8 cellular contexts compared by ENCODE assay signal in the genomic region with DNA sequence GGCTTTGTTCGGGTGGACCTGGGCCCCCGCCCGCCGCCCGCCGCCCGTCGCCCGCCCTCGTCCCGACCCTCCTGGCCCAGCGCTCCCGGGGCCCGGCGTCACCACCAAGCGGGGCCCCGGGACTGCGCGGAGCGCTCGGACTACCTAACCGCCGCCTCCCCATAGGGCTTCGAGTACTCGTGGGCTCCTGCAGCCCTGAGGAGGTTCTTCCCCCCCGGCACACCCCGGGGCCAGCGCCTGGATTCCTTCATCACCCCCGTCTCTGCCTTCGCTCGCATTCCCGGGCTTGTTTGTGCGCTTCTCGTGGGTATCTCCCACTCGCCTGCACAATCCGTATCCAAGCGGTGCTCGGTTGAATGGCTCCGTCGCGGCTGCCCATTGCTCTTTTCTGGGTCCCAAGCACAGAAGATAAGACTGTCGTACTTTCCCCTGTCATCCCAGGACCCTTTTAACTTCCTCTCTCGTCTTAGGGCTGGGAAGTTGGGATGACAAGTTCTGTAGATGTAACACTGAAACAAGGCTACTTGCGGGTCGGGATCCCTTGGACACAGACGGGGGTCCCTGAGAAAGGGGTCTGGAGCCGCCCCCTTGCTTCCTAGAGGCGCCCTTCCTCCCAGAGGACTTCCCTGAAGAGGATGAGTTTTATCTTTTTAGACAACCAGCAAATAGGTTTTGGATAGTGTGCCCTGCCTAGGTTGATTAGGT. TPM values are rescaled to one million over a fixed set of nuclear protein-coding genes. Genes with fewer than 3 reads are reported as not detected.
DNase-seq lines count a peak whose midpoint lies in the region; ATAC-seq, FAIRE-seq and TF ChIP-seq lines count a peak whose summit lies in the region.

No MANE protein-coding gene starts in this region.

- peaks cover 13% of the 10 kb centered on the region for H3K36me3 Mint-ChIP-seq in T-helper 2 cell treated with Interferon-gamma antibody and Interleukin-4, amounts not matched to agents 5 μg/mL and 100 μg/mL, for 36 hours (ENCODE audit: low read depth)

- peaks cover 5% of the 10 kb centered on the region for H3K23me2 ChIP-seq in H1 (ENCODE audit: low read depth, low read length)

- peaks cover 12% of the 10 kb centered on the region for H3K4me1 Mint-ChIP-seq in T-helper 2 cell treated with Interferon-gamma antibody and Interleukin-4, amounts not matched to agents 5 μg/mL and 100 μg/mL, for 36 hours (ENCODE audit: low read depth)

- H3K4me3 Mint-ChIP-seq in T-helper 2 cell treated with Interferon-gamma antibody and Interleukin-4, amounts not matched to agents 5 μg/mL and 100 μg/mL, for 36 hours: peak overlapping the region; percentile 98

- 1% methylated on average over 28 of the region's 48 CpGs; no CpG with 5 or more reads in 1 of the 2 experiments for WGBS in H1 (ENCODE audit: extremely low coverage in 1 of 2, insufficient coverage in 1 of 2, insufficient read length in 1 of 2, insufficient replicate concordance in 2 of 2, low coverage in 1 of 2, low lambda C conversion rate in 2 of 2, missing lambda C conversion rate in 1 of 2), 2 experiments
- no CpG with 5 or more reads among the region's 48 CpGs for WGBS in mesendoderm (ENCODE audit: extremely low coverage, insufficient coverage, low lambda C conversion rate)
- 0% methylated on average over 30 to 36 of the region's 48 CpGs for WGBS in tibial nerve, 2 donors

- no peak for TF ChIP-seq RAD21 in H1 (IDR thresholded peaks at IDR 0.05 in 1 of 2, conservative IDR thresholded peaks at IDR 0.05 in 1 of 2; ENCODE audit: low read depth in 2 of 2, low read length in 2 of 2)

- H3K56ac ChIP-seq in H1 (replicated peaks; ENCODE audit: insufficient read length, low read depth, low read length): peak overlapping the region; percentile 64
- peak overlapping the region; percentile 95 for H3K56ac ChIP-seq in mesendoderm (ENCODE audit: low read length)

- no peak overlapping the region for H3K23ac ChIP-seq in H1 (ENCODE audit: insufficient read length)
- H3K23ac ChIP-seq in mesendoderm (ENCODE audit: low read length): no peak overlapping the region

- H2BK15ac ChIP-seq in H1 (ENCODE audit: low read length) (no peak overlapping the region), mesendoderm (replicated peaks; ENCODE audit: low read depth) (no peak overlapping the region)

- TF ChIP-seq CTCF in H1 (IDR thresholded peaks at IDR 0.05; ENCODE audit: control extremely low read depth in 1 of 3, insufficient read depth in 1 of 3, low read depth in 1 of 3, low read length in 3 of 3) (no peak), tibial nerve (IDR thresholded peaks at IDR 0.05) (no peak)

- peak overlapping the region; percentile 82; the same call in 1 of the 2 replicates for H2AFZ ChIP-seq in H1 (ENCODE audit: low read length)

- peaks cover 1 to 2% of the 10 kb centered on the region in 2 experiments for H4K20me1 ChIP-seq in H1 (replicated peaks in 1 of 2; ENCODE audit: control insufficient read depth in 1 of 2, insufficient read depth in 2 of 2, low read length in 2 of 2)

- H3K27ac Mint-ChIP-seq in T-helper 2 cell treated with Interferon-gamma antibody and Interleukin-4, amounts not matched to agents 5 μg/mL and 100 μg/mL, for 36 hours: peak overlapping the region; percentile 92

- H3K4me1 ChIP-seq in H1 (replicated peaks in 1 of 4; ENCODE audit: control insufficient read depth in 3 of 4, insufficient read depth in 4 of 4, low read length in 3 of 4) (peaks cover 0 to 7% (median 2%) of the 10 kb centered on the region in 4 experiments; a peak in 3 of 7 replicates), mesendoderm (ENCODE audit: control insufficient read depth, low read depth, low read length) (no peaks in the 10 kb centered on the region), tibial nerve (peaks cover 0 to 22% (median 2%) of the 10 kb centered on the region in 4 donors)

- ATAC-seq in GM19452 (IDR thresholded peaks at IDR 0.05; ENCODE audit: unreplicated experiment) (peak; percentile 53), HG03457 (IDR thresholded peaks at IDR 0.05; ENCODE audit: unreplicated experiment) (peak; percentile 31)

- H3K18ac ChIP-seq in H1 (ENCODE audit: extremely low read depth, low read length) (peak overlapping the region; percentile 24; the same call in 1 of the 2 replicates), mesendoderm (ENCODE audit: low read length) (peak overlapping the region; percentile 70)

- H3K36me3 ChIP-seq in H1 (ENCODE audit: control insufficient read depth in 2 of 4, insufficient read depth in 4 of 4, low read length in 3 of 4): peaks cover 0 to 12% (median 9%) of the 10 kb centered on the region in 4 experiments; a peak in 5 of 8 replicates
- peaks cover 2% of the 10 kb centered on the region for H3K36me3 ChIP-seq in mesendoderm (ENCODE audit: control insufficient read depth, insufficient read depth, low read length)
- peaks cover 0 to 16% (median 0%) of the 10 kb centered on the region in 3 donors for H3K36me3 ChIP-seq in tibial nerve

- H3K79me1 ChIP-seq in H1 (ENCODE audit: low read depth, low read length): peaks cover 4% of the 10 kb centered on the region; the same call in 1 of the 2 replicates
- peaks cover 10% of the 10 kb centered on the region for H3K79me1 ChIP-seq in mesendoderm (ENCODE audit: low read length)

- H3K79me2 ChIP-seq in H1 (ENCODE audit: control insufficient read depth in 1 of 2, insufficient read depth in 2 of 2, low read length in 2 of 2) (peaks cover 6 to 50% of the 10 kb centered on the region in 2 experiments; a peak in 3 of 4 replicates), mesendoderm (ENCODE audit: control insufficient read depth, insufficient read depth, low read length) (peaks cover 31% of the 10 kb centered on the region)

- TF ChIP-seq EP300 in H1 (IDR thresholded peaks at IDR 0.05; ENCODE audit: borderline replicate concordance in 1 of 2, low read depth in 2 of 2, low read length in 2 of 2) (no peak), tibial nerve (IDR thresholded peaks at IDR 0.05) (no peak)

- no peak overlapping the region for H2BK20ac ChIP-seq in H1 (ENCODE audit: low read length)

- H2BK5ac ChIP-seq in H1 (ENCODE audit: low read depth, low read length): peak overlapping the region; percentile 85
- no peak overlapping the region for H2BK5ac ChIP-seq in mesendoderm (ENCODE audit: low read length)

- H2BK12ac ChIP-seq in H1 (ENCODE audit: low read depth, low read length): no peak overlapping the region

- no peaks in the 10 kb centered on the region for H3K9me3 Mint-ChIP-seq in T-helper 2 cell treated with Interferon-gamma antibody and Interleukin-4, amounts not matched to agents 5 μg/mL and 100 μg/mL, for 36 hours

- H3K27me3 Mint-ChIP-seq in T-helper 2 cell treated with Interferon-gamma antibody and Interleukin-4, amounts not matched to agents 5 μg/mL and 100 μg/mL, for 36 hours (ENCODE audit: low read depth): no peaks in the 10 kb centered on the region

- POLR2A ChIA-PET in H1 (lab: Charles Lee; ENCODE audit: partially characterized antibody): interaction anchor here (0.5 to 1.7 kb wide), 8 partner anchors 9 to 372 kb away, joined by 3 to 11 read pairs (median 4); a partner anchor contains a TSS

- DNase-seq in EL (peak; percentile 51), H1 (ENCODE audit: low read depth in 1 of 2, low spot score in 2 of 2) (no peak), mesendoderm (peak; percentile 55), tibial nerve (ENCODE audit: low spot score in 2 of 2) (peak in 1 of 2 donors; percentile 19), DMS114 treated with DMSO at 0.1 percent for 48 hours (lab: John Stamatoyannopoulos, UW; ENCODE audit: unreplicated experiment) (no peak)
- peak; percentile 14 for DNase-seq in T-helper 2 cell treated with Interferon-gamma antibody and Interleukin-4, amounts not matched to agents 5 μg/mL and 100 μg/mL, for 36 hours (ENCODE audit: low spot score)

- H3K4me2 ChIP-seq in H1 (ENCODE audit: insufficient read depth in 1 of 2, low read depth in 2 of 2, low read length in 2 of 2): peak overlapping the region; percentile 84 to 99
- H3K4me2 ChIP-seq in mesendoderm (ENCODE audit: low read length): peak overlapping the region; percentile 59

- TF ChIP-seq POLR2A in H1 (IDR thresholded peaks at IDR 0.05; ENCODE audit: control extremely low read depth in 1 of 2, low read depth in 2 of 2, low read length in 2 of 2): no peak
- TF ChIP-seq POLR2A in tibial nerve (IDR thresholded peaks at IDR 0.05): no peak

- peak overlapping the region; percentile 96 for H4K5ac ChIP-seq in H1 (ENCODE audit: insufficient read length, low read depth, low read length)
- no peak overlapping the region for H4K5ac ChIP-seq in mesendoderm (ENCODE audit: low read length)

- H2AK5ac ChIP-seq in H1 (ENCODE audit: low read depth, low read length): no peak overlapping the region
- no peak overlapping the region for H2AK5ac ChIP-seq in mesendoderm (ENCODE audit: low read length)

- peak overlapping the region; percentile 96 for H4K8ac ChIP-seq in H1 (ENCODE audit: extremely low read depth, insufficient read depth, low read length)
- peak overlapping the region; percentile 57 for H4K8ac ChIP-seq in mesendoderm (ENCODE audit: low read depth, low read length)

- H4K91ac ChIP-seq in H1 (replicated peaks; ENCODE audit: insufficient read length, low read length): no peak overlapping the region

- H2BK120ac ChIP-seq in H1 (replicated peaks; ENCODE audit: low read depth, low read length) (no peak overlapping the region), mesendoderm (ENCODE audit: low read depth, low read length) (no peak overlapping the region)

- H3K14ac ChIP-seq in H1 (ENCODE audit: insufficient read length): no peak overlapping the region

- FAIRE-seq in H1 (lab: Jason Lieb, UNC): no peak

- H3K4ac ChIP-seq in H1 (replicated peaks; ENCODE audit: insufficient read length, low read depth, low read length) (no peak overlapping the region), mesendoderm (ENCODE audit: low read depth, low read length) (no peak overlapping the region)

- H3K27ac ChIP-seq in H1 (ENCODE audit: low read depth, low read length): peak overlapping the region; percentile 80; the same call in 1 of the 2 replicates
- peak overlapping the region; percentile 68 for H3K27ac ChIP-seq in mesendoderm (ENCODE audit: low read depth, low read length)
- peak overlapping the region; percentile 74 to 93 (median 90) for H3K27ac ChIP-seq in tibial nerve

- H3K9me3 ChIP-seq in H1 (ENCODE audit: insufficient read depth in 2 of 2, low read depth in 1 of 2, low read length in 1 of 2): no peaks in the 10 kb centered on the region
- no peaks in the 10 kb centered on the region for H3K9me3 ChIP-seq in tibial nerve

- H3K27me3 ChIP-seq in H1 (replicated peaks in 1 of 4; ENCODE audit: control insufficient read depth in 3 of 4, extremely low read depth in 1 of 4, insufficient read depth in 3 of 4, low read length in 3 of 4) (no peaks in the 10 kb centered on the region; a peak in 1 of 7 replicates), mesendoderm (ENCODE audit: insufficient read depth, low read length, poor library complexity) (no peaks in the 10 kb centered on the region), tibial nerve (no peaks in the 10 kb centered on the region)

- peak overlapping the region; percentile 69 to 94 (median 82) for H3K9ac ChIP-seq in H1 (replicated peaks in 1 of 4; ENCODE audit: extremely low read depth in 1 of 4, low read depth in 3 of 4, low read length in 3 of 4)
- peak overlapping the region; percentile 87 for H3K9ac ChIP-seq in mesendoderm (ENCODE audit: low read length)

- H3K4me3 ChIP-seq in H1 (ENCODE audit: extremely low read depth in 1 of 4, insufficient read depth in 2 of 4, low read depth in 3 of 4, low read length in 4 of 4) (peak overlapping the region; percentile 83 to 94 (median 93)), mesendoderm (ENCODE audit: low read length) (peak overlapping the region; percentile 77), tibial nerve (peak overlapping the region; percentile 69 to 97 (median 82))

- CTCF ChIA-PET in H1 (lab: Charles Lee; ENCODE audit: partially characterized antibody): interaction anchor here (0.7 to 1.6 kb wide), 8 partner anchors 12 to 250 kb away, joined by 3 to 5 read pairs (median 3); no protein-coding TSS in a partner anchor

RNA-seq across cellular contexts. Expression of a gene that starts 0.6 kb away (rescaled TPM):
- 31.1 and 33.5 TPM in 2 replicates for total RNA-seq in H1 (2021; fragmentation: NEBNext Ultra II Directional; extraction: Animal tissue kit (Norgen Biotek cat#: 25700))
- 3.8 TPM in 2 replicates for polyA plus RNA-seq in H1 (2011; rRNA removed)
- polyA plus RNA-seq in H1 (2011; cell fraction: cytosol; rRNA removed): 5.4 TPM
- polyA plus RNA-seq in H1 (2011; cell fraction: nucleus; rRNA removed): 4.7 TPM
- 3.6 to 10.1 TPM (median 7.9 TPM) in 4 replicates for polyA plus RNA-seq in H1 (2012, experiment 1 of 2)
- 0.80 TPM for polyA plus RNA-seq in H1 (2012, experiment 2 of 2)
- polyA plus RNA-seq in H1 (2013, experiment 1 of 2): 11.8 TPM
- 11.7 TPM for polyA plus RNA-seq in H1 (2013, experiment 2 of 2)
- 26.2 and 41.0 TPM in 2 replicates for polyA minus RNA-seq in H1 (2011; rRNA and poly(A)+ RNA removed)
- 36.5 TPM for polyA minus RNA-seq in H1 (2011; cell fraction: cytosol; rRNA and poly(A)+ RNA removed)
- 21.6 TPM for polyA minus RNA-seq in H1 (2011; cell fraction: nucleus; rRNA and poly(A)+ RNA removed)
- 13.8 TPM for polyA plus RNA-seq in mesendoderm (2013, experiment 1 of 2)
- polyA plus RNA-seq in mesendoderm (2013, experiment 2 of 2): 13.6 TPM
- 10 to 100 TPM; 12.7 to 23.8 (median 18.2) TPM for total RNA-seq in tibial nerve

Comparison
In these comparisons a context has a peak if more than half of its experiments do, and no peak if none do; other contexts are left out.
1. DNase-seq: peak in EL (single experiment), T-helper 2 cell treated with Interferon-gamma antibody and Interleukin-4, amounts not matched to agents 5 μg/mL and 100 μg/mL, for 36 hours (single experiment) and mesendoderm (single experiment); none in H1 (0 of 2) and DMS114 treated with DMSO at 0.1 percent for 48 hours (single experiment).
2. Peak in every context shown above with its lines, with median percentiles within 50 percentile points of each other: H3K27ac ChIP-seq and H3K4me3 ChIP-seq.